Comparison of ENCODE assay signal across 1 cellular context in the genomic region with DNA sequence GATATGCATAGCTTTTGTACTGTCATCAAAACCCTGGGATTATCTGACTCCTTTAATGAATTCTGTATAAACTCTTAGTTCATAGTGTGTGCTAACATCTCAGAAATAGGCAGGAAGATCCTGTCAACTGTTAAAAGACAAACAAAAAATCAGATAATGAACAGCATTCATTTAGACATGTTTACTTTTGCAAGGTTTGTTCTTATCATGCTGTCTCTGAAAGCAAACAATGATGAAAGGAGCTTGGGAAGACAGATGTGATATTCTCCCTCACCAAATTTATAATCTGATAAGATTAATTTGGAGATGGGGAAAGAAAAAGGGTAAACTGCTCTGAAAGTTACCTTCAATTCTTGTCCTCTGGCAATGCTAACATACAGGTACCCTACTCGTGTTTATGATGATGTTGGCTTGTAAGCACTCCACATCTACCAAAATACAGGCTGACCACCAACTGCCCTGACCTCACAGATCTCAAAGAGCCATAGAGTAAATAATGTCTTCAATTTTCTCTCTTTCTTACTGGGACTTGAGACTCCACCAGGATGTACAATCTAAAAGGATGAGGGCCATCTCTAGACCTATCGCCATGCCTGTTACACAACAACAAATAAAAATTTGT.
A peak's percentile ranks its signal among the peaks of the same experiment; 100 is the strongest.
TF ChIP-seq lines count a peak whose summit lies in the region.

No MANE protein-coding gene starts in this region.

TF ChIP-seq in HepG2, 621 proteins besides CTCF, POLR2A, EP300 and RAD21 (continued from another document and continues in another):
- TF ChIP-seq ZNF251 (CRISPR knock-in tag; IDR thresholded peaks at IDR 0.05) (no peak), ZNF558 (CRISPR knock-in tag; IDR thresholded peaks at IDR 0.05; ENCODE audit: borderline replicate concordance) (no peak), ZSCAN20 (CRISPR knock-in tag; IDR thresholded peaks at IDR 0.05; ENCODE audit: borderline replicate concordance) (no peak), ZNF30 (CRISPR knock-in tag; IDR thresholded peaks at IDR 0.05) (no peak), RXRB (CRISPR knock-in tag; IDR thresholded peaks at IDR 0.05; ENCODE audit: borderline replicate concordance) (peak; percentile 55; the same call in 1 of the 2 replicates), ZNF879 (CRISPR knock-in tag; IDR thresholded peaks at IDR 0.05) (no peak), SP4 (CRISPR knock-in tag; IDR thresholded peaks at IDR 0.05) (no peak), TARDBP (CRISPR knock-in tag; IDR thresholded peaks at IDR 0.05) (peak; percentile 62), ZBTB7A (CRISPR knock-in tag; IDR thresholded peaks at IDR 0.05) (no peak), STAT5B (CRISPR knock-in tag; IDR thresholded peaks at IDR 0.05) (no peak), MTF1 (CRISPR knock-in tag; IDR thresholded peaks at IDR 0.05) (no peak), ZNF772 (CRISPR knock-in tag; IDR thresholded peaks at IDR 0.05) (no peak), ZNF556 (CRISPR knock-in tag; IDR thresholded peaks at IDR 0.05; ENCODE audit: borderline replicate concordance) (no peak), ISX (CRISPR knock-in tag; conservative IDR thresholded peaks at IDR 0.05) (no peak), MXI1 (IDR thresholded peaks at IDR 0.05; ENCODE audit: borderline replicate concordance, low read depth, low read length) (no peak), ZNF138 (CRISPR knock-in tag; IDR thresholded peaks at IDR 0.05; ENCODE audit: low read depth) (no peak), ZNF20 (CRISPR knock-in tag; IDR thresholded peaks at IDR 0.05) (no peak), SATB2 (CRISPR knock-in tag; IDR thresholded peaks at IDR 0.05) (no peak), SP1 (IDR thresholded peaks at IDR 0.05) (no peak), SP1 (CRISPR knock-in tag; IDR thresholded peaks at IDR 0.05) (no peak), ZNF180 (CRISPR knock-in tag; IDR thresholded peaks at IDR 0.05; ENCODE audit: borderline replicate concordance, low read depth) (no peak), MED13 (CRISPR knock-in tag; IDR thresholded peaks at IDR 0.05) (no peak), ZNF263 (CRISPR knock-in tag; IDR thresholded peaks at IDR 0.05) (no peak), SRSF9 (IDR thresholded peaks at IDR 0.05; ENCODE audit: borderline replicate concordance, insufficient read depth, low read depth, low read length, poor library complexity, severe bottlenecking) (no peak), ZNF75D (CRISPR knock-in tag; IDR thresholded peaks at IDR 0.05; ENCODE audit: borderline replicate concordance) (no peak), DR1 (CRISPR knock-in tag; IDR thresholded peaks at IDR 0.05) (no peak), ATF1 (CRISPR knock-in tag; IDR thresholded peaks at IDR 0.05) (no peak), BORCS8-MEF2B (CRISPR knock-in tag; IDR thresholded peaks at IDR 0.05) (no peak), ZFP82 (CRISPR knock-in tag; IDR thresholded peaks at IDR 0.05; ENCODE audit: borderline replicate concordance) (no peak), ELF1 (CRISPR knock-in tag; IDR thresholded peaks at IDR 0.05) (no peak), POLR2AphosphoS5 (IDR thresholded peaks at IDR 0.05; ENCODE audit: low read depth, low read length) (no peak), ZNF547 (CRISPR knock-in tag; IDR thresholded peaks at IDR 0.05) (no peak), KAT7 (CRISPR knock-in tag; IDR thresholded peaks at IDR 0.05; ENCODE audit: borderline replicate concordance) (no peak), SOX6 (IDR thresholded peaks at IDR 0.05) (no peak), SOX6 (CRISPR knock-in tag; IDR thresholded peaks at IDR 0.05) (peak; percentile 84), NFE2L2 (IDR thresholded peaks at IDR 0.05; ENCODE audit: low read length) (no peak), TCF7L2 (IDR thresholded peaks at IDR 0.05; ENCODE audit: low read depth, low read length) (peak; percentile 79), RBM39 (IDR thresholded peaks at IDR 0.05; ENCODE audit: low read depth, low read length, poor library complexity, severe bottlenecking) (no peak), ETV6 (CRISPR knock-in tag; conservative IDR thresholded peaks at IDR 0.05) (no peak), EEA1 (CRISPR knock-in tag; IDR thresholded peaks at IDR 0.05; ENCODE audit: borderline replicate concordance) (no peak), HNRNPK (IDR thresholded peaks at IDR 0.05; ENCODE audit: low read depth, low read length, poor library complexity, severe bottlenecking) (no peak), HHEX (CRISPR knock-in tag; IDR thresholded peaks at IDR 0.05) (peak; percentile 52; the same call in 1 of the 2 replicates), ZNF337 (CRISPR knock-in tag; IDR thresholded peaks at IDR 0.05; ENCODE audit: borderline replicate concordance, low read depth) (no peak), CAMTA2 (CRISPR knock-in tag; IDR thresholded peaks at IDR 0.05; ENCODE audit: borderline replicate concordance) (no peak), ZNF33A (CRISPR knock-in tag; IDR thresholded peaks at IDR 0.05; ENCODE audit: borderline replicate concordance) (no peak), SMAD3 (CRISPR knock-in tag; IDR thresholded peaks at IDR 0.05) (0 out of 2 replicates have a peak, but pooled peaks have one; percentile 28), ZNF256 (CRISPR knock-in tag; conservative IDR thresholded peaks at IDR 0.05) (no peak), HNF4G (IDR thresholded peaks at IDR 0.05; ENCODE audit: borderline replicate concordance, low read depth, low read length) (no peak), HNF4G (CRISPR knock-in tag; IDR thresholded peaks at IDR 0.05; ENCODE audit: borderline replicate concordance, low read depth) (no peak), KAT8 (CRISPR knock-in tag; IDR thresholded peaks at IDR 0.05) (no peak), TAF15 (IDR thresholded peaks at IDR 0.05; ENCODE audit: low read depth, low read length, poor library complexity, severe bottlenecking) (no peak), ZNF329 (CRISPR knock-in tag; IDR thresholded peaks at IDR 0.05; ENCODE audit: low read depth) (no peak), ZNF124 (CRISPR knock-in tag; IDR thresholded peaks at IDR 0.05) (no peak)
- TF ChIP-seq, protein P1, sequence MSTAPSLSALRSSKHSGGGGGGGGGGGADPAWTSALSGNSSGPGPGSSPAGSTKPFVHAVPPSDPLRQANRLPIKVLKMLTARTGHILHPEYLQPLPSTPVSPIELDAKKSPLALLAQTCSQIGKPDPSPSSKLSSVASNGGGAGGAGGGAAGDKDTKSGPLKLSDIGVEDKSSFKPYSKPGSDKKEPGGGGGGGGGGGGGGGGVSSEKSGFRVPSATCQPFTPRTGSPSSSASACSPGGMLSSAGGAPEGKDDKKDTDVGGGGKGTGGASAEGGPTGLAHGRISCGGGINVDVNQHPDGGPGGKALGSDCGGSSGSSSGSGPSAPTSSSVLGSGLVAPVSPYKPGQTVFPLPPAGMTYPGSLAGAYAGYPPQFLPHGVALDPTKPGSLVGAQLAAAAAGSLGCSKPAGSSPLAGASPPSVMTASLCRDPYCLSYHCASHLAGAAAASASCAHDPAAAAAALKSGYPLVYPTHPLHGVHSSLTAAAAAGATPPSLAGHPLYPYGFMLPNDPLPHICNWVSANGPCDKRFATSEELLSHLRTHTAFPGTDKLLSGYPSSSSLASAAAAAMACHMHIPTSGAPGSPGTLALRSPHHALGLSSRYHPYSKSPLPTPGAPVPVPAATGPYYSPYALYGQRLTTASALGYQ (CRISPR knock-in tag; IDR thresholded peaks at IDR 0.05): peak; percentile 77
- TF ChIP-seq, protein P2, sequence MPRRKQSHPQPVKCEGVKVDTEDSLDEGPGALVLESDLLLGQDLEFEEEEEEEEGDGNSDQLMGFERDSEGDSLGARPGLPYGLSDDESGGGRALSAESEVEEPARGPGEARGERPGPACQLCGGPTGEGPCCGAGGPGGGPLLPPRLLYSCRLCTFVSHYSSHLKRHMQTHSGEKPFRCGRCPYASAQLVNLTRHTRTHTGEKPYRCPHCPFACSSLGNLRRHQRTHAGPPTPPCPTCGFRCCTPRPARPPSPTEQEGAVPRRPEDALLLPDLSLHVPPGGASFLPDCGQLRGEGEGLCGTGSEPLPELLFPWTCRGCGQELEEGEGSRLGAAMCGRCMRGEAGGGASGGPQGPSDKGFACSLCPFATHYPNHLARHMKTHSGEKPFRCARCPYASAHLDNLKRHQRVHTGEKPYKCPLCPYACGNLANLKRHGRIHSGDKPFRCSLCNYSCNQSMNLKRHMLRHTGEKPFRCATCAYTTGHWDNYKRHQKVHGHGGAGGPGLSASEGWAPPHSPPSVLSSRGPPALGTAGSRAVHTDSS (CRISPR knock-in tag; conservative IDR thresholded peaks at IDR 0.05): no peak
- TF ChIP-seq, protein P3, sequence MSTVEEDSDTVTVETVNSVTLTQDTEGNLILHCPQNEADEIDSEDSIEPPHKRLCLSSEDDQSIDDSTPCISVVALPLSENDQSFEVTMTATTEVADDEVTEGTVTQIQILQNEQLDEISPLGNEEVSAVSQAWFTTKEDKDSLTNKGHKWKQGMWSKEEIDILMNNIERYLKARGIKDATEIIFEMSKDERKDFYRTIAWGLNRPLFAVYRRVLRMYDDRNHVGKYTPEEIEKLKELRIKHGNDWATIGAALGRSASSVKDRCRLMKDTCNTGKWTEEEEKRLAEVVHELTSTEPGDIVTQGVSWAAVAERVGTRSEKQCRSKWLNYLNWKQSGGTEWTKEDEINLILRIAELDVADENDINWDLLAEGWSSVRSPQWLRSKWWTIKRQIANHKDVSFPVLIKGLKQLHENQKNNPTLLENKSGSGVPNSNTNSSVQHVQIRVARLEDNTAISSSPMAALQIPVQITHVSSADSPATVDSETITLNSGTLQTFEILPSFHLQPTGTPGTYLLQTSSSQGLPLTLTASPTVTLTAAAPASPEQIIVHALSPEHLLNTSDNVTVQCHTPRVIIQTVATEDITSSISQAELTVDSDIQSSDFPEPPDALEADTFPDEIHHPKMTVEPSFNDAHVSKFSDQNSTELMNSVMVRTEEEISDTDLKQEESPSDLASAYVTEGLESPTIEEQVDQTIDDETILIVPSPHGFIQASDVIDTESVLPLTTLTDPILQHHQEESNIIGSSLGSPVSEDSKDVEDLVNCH (CRISPR knock-in tag; IDR thresholded peaks at IDR 0.05): no peak
- TF ChIP-seq, protein P4, sequence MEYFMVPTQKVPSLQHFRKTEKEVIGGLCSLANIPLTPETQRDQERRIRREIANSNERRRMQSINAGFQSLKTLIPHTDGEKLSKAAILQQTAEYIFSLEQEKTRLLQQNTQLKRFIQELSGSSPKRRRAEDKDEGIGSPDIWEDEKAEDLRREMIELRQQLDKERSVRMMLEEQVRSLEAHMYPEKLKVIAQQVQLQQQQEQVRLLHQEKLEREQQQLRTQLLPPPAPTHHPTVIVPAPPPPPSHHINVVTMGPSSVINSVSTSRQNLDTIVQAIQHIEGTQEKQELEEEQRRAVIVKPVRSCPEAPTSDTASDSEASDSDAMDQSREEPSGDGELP (IDR thresholded peaks at IDR 0.05; ENCODE audit: borderline replicate concordance, low read depth): peak; percentile 45; the same call in 1 of the 2 replicates
- TF ChIP-seq, protein P5, sequence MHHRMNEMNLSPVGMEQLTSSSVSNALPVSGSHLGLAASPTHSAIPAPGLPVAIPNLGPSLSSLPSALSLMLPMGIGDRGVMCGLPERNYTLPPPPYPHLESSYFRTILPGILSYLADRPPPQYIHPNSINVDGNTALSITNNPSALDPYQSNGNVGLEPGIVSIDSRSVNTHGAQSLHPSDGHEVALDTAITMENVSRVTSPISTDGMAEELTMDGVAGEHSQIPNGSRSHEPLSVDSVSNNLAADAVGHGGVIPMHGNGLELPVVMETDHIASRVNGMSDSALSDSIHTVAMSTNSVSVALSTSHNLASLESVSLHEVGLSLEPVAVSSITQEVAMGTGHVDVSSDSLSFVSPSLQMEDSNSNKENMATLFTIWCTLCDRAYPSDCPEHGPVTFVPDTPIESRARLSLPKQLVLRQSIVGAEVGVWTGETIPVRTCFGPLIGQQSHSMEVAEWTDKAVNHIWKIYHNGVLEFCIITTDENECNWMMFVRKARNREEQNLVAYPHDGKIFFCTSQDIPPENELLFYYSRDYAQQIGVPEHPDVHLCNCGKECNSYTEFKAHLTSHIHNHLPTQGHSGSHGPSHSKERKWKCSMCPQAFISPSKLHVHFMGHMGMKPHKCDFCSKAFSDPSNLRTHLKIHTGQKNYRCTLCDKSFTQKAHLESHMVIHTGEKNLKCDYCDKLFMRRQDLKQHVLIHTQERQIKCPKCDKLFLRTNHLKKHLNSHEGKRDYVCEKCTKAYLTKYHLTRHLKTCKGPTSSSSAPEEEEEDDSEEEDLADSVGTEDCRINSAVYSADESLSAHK (CRISPR knock-in tag; IDR thresholded peaks at IDR 0.05; ENCODE audit: borderline replicate concordance): no peak
- TF ChIP-seq, protein P6, sequence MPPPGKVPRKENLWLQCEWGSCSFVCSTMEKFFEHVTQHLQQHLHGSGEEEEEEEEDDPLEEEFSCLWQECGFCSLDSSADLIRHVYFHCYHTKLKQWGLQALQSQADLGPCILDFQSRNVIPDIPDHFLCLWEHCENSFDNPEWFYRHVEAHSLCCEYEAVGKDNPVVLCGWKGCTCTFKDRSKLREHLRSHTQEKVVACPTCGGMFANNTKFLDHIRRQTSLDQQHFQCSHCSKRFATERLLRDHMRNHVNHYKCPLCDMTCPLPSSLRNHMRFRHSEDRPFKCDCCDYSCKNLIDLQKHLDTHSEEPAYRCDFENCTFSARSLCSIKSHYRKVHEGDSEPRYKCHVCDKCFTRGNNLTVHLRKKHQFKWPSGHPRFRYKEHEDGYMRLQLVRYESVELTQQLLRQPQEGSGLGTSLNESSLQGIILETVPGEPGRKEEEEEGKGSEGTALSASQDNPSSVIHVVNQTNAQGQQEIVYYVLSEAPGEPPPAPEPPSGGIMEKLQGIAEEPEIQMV (CRISPR knock-in tag; IDR thresholded peaks at IDR 0.05; ENCODE audit: low read depth): no peak
- TF ChIP-seq, protein P7, sequence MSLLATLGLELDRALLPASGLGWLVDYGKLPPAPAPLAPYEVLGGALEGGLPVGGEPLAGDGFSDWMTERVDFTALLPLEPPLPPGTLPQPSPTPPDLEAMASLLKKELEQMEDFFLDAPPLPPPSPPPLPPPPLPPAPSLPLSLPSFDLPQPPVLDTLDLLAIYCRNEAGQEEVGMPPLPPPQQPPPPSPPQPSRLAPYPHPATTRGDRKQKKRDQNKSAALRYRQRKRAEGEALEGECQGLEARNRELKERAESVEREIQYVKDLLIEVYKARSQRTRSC (CRISPR knock-in tag; IDR thresholded peaks at IDR 0.05; ENCODE audit: low read depth): no peak
- TF ChIP-seq, protein P8, sequence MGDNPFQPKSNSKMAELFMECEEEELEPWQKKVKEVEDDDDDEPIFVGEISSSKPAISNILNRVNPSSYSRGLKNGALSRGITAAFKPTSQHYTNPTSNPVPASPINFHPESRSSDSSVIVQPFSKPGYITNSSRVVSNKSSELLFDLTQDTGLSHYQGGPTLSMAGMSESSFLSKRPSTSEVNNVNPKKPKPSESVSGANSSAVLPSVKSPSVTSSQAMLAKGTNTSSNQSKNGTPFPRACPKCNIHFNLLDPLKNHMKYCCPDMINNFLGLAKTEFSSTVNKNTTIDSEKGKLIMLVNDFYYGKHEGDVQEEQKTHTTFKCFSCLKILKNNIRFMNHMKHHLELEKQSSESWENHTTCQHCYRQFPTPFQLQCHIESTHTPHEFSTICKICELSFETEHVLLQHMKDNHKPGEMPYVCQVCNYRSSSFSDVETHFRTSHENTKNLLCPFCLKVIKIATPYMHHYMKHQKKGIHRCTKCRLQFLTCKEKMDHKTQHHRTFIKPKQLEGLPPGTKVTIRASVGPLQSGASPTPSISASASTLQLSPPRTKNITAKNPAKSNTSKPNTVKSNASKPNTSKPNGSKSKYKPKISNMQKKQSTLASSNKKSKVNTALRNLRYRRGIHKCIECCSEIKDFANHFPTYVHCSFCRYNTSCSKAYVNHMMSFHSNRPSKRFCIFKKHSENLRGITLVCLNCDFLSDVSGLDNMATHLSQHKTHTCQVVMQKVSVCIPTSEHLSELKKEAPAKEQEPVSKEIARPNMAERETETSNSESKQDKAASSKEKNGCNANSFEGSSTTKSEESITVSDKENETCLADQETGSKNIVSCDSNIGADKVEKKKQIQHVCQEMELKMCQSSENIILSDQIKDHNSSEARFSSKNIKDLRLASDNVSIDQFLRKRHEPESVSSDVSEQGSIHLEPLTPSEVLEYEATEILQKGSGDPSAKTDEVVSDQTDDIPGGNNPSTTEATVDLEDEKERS (CRISPR knock-in tag; IDR thresholded peaks at IDR 0.05): no peak
